In the genomic region with DNA sequence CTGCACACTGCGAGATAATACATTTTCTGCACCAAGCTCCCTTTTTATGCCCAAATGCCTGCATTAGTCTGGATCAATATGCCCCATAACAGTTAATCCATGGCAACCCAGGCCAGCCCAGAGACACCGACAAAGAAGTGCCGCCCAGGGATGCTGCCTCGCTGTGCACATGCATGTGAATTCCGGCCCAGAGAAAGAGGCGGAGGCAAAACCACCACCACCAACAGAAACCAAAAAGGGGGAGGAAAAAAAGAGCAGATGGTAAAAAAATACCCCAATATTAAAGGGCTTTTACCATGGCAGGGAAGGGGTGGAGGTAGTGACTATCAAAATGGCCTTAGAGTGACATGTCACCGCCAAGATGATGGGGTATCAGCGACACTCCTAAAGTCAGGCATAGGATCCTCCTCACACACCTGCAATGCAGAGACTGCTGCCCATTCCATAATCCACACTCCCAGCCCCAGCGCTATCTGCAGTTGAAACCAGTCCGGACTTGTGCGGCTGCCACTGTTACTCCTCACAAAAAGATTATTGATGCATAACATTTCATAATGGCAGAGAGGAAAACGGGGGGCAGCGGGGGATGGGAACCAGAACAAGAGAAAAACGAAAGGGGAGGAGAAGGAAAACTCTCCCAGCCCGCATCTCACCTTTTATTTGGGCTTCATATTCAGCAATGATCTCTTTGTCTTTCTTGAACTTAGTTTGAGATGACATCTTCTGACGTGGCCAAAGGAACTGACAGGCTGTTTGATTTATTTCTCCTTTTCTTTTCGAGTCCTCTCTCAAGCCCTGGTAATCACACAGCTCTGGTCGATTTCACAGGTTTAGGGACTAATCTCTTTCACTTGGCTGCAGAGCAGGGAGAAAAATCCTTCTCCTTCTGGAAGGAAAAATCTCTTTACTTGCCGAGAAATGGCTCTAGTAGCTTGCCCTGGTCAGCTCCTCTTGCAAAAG, we compare ENCODE assay signal across 1 cellular context.
TF ChIP-seq lines count a peak whose summit lies in the region.

No MANE protein-coding gene starts in this region.

TF ChIP-seq in H1, 55 proteins besides CTCF, POLR2A, EP300 and RAD21 (continued from another document):
- TF ChIP-seq SIN3A (conservative IDR thresholded peaks at IDR 0.05 in 1 of 2, IDR thresholded peaks at IDR 0.05 in 1 of 2; ENCODE audit: low read depth in 1 of 2, low read length in 2 of 2): no peak
- no peak for TF ChIP-seq JUND (IDR thresholded peaks at IDR 0.05; ENCODE audit: low read length)
- no peak for TF ChIP-seq NANOG (IDR thresholded peaks at IDR 0.05; ENCODE audit: insufficient read depth, low read depth, low read length, poor library complexity, severe bottlenecking)
- no peak for TF ChIP-seq BACH1 (IDR thresholded peaks at IDR 0.05; ENCODE audit: low read length)
- TF ChIP-seq, protein P1, sequence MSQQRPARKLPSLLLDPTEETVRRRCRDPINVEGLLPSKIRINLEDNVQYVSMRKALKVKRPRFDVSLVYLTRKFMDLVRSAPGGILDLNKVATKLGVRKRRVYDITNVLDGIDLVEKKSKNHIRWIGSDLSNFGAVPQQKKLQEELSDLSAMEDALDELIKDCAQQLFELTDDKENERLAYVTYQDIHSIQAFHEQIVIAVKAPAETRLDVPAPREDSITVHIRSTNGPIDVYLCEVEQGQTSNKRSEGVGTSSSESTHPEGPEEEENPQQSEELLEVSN (IDR thresholded peaks at IDR 0.05): no peak
- no peak for TF ChIP-seq CTBP2 (IDR thresholded peaks at IDR 0.05; ENCODE audit: borderline replicate concordance, insufficient read depth, insufficient read length, low read length)
- TF ChIP-seq RXRA (IDR thresholded peaks at IDR 0.05; ENCODE audit: insufficient read depth, low read depth, low read length): no peak
